23 cellular contexts compared by ENCODE assay signal in genomic region chr5:142211013-142211412, GRCh38.
"Had no signal": no experiment of that assay in that cellular context is flagged by ENCODE, and none has a peak within 500 bp of the region (broad histone marks: within the 10 kb centered on the region; RNA-seq: fewer than 3 reads in every experiment).

No MANE protein-coding gene starts in this region.

- H3K27me3 ChIP-seq: esophagus muscularis mucosa, gastroesophageal sphincter, hepatocyte had no signal

- ATAC-seq: foreskin keratinocyte, gastroesophageal sphincter, heart left ventricle, left colon, left lobe of liver, left ventricle myocardium superior, lower lobe of right lung had no signal

- H3K79me2 ChIP-seq: hepatocyte had no signal

- H3K9me3 ChIP-seq: esophagus muscularis mucosa, gastroesophageal sphincter, heart left ventricle, lower lobe of right lung had no signal

- H3K4me3 ChIP-seq: coronary artery, dorsolateral prefrontal cortex, esophagus muscularis mucosa, gastroesophageal sphincter, heart left ventricle, hepatocyte, lower lobe of right lung had no signal

- H3K27ac ChIP-seq: coronary artery, dorsolateral prefrontal cortex, esophagus muscularis mucosa, foreskin keratinocyte, gastroesophageal sphincter, heart left ventricle, hepatocyte, lower lobe of right lung had no signal

- H3K36me3 ChIP-seq: esophagus muscularis mucosa, gastroesophageal sphincter, heart left ventricle, lower lobe of right lung had no signal

- FAIRE-seq: colon, endothelial cell of umbilical vein, frontal cortex, kidney had no signal

- DNase-seq: dermis blood vessel endothelial cell; dorsolateral prefrontal cortex; effector CD4-positive, alpha-beta T cell; effector memory CD4-positive, alpha-beta T cell; foreskin keratinocyte; heart left ventricle; hypothalamus; immature natural killer cell; islet precursor cell; kidney; left colon; left ventricle myocardium superior; lower lobe of right lung; mesenchymal stem cell; midbrain had no signal

- H2AFZ ChIP-seq: hepatocyte had no signal

- H3K4me1 ChIP-seq: lower lobe of right lung had no signal

- H3K4me2 ChIP-seq: hepatocyte had no signal
